ENCODE assay signal across 9 cellular contexts in genomic region chr5:149153751-149154610, GRCh38. TPM values are rescaled to one million over a fixed set of nuclear protein-coding genes. Genes with fewer than 3 reads are reported as not detected.
A peak's percentile ranks its signal among the peaks of the same experiment; 100 is the strongest.
DNase-seq lines count a peak whose midpoint lies in the region; ATAC-seq and TF ChIP-seq lines count a peak whose summit lies in the region.
"Had no signal": no experiment of that assay in that cellular context is flagged by ENCODE, and none has a peak within 500 bp of the region (broad histone marks: within the 10 kb centered on the region; RNA-seq: fewer than 3 reads in every experiment).

No MANE protein-coding gene starts in this region.

- no TSS peak for BruUV-seq in Calu3 (replicated peaks; lab: Mats Ljungman, UMichigan)

- CTCF ChIA-PET in Calu3 (lab: Charles Lee), result interaction anchor here (0.7 to 1.7 kb wide), 9 partner anchors 9 to 423 kb away, joined by 3 to 8 read pairs (median 3); partner anchors contain the start of gene ABLIM3

- TF ChIP-seq CTCF in Calu3 (IDR thresholded peaks at IDR 0.05; ENCODE audit: unreplicated experiment), result no peak

- peak overlapping the region; percentile 4 for H3K4me3 Mint-ChIP-seq in Calu3 (ENCODE audit: low read depth, unreplicated experiment)
- H3K4me3 Mint-ChIP-seq in activated naive CD8-positive, alpha-beta T cell treated with anti-CD3 and anti-CD28 coated beads for 36 hours, result no peak overlapping the region

- no peak for ATAC-seq in GM18867 (IDR thresholded peaks at IDR 0.05; ENCODE audit: unreplicated experiment)

- DNase-seq in Calu3, result peak; percentile 60
- peak; percentile 38 for DNase-seq in NCI-H2227 treated with DMSO at 0.1 percent for 48 hours (lab: John Stamatoyannopoulos, UW)
- peak; percentile 72 for DNase-seq in cerebellum (ENCODE audit: low spot score)
- DNase-seq in myocyte (ENCODE audit: low read depth), result peak; percentile 87
- DNase-seq in germinal center (ENCODE audit: low spot score), result no peak
- DNase-seq in activated naive CD8-positive, alpha-beta T cell treated with anti-CD3 and anti-CD28 coated beads for 36 hours, result no peak
- DNase-seq in Ammon's horn (ENCODE audit: low spot score), result no peak
- DNase-seq: activated naive CD4-positive, alpha-beta T cell treated with anti-CD3 and anti-CD28 coated beads, Interleukin-2, amount 50 U/mL, for 16 hours had no signal

- H3K27ac Mint-ChIP-seq in Calu3 (ENCODE audit: unreplicated experiment), result peak overlapping the region; percentile 89
- no peak overlapping the region for H3K27ac Mint-ChIP-seq in activated naive CD8-positive, alpha-beta T cell treated with anti-CD3 and anti-CD28 coated beads for 36 hours

- intact Hi-C loops in Calu3 (cut with micrococcal nuclease; ENCODE audit: unreplicated experiment), result loop anchor here (2.0 kb wide), 1 partner anchor 13 kb away; the partner anchor contains the start of gene ABLIM3

- no peaks in the 10 kb centered on the region for H3K27me3 Mint-ChIP-seq in Calu3 (ENCODE audit: unreplicated experiment)
- no peaks in the 10 kb centered on the region for H3K27me3 Mint-ChIP-seq in activated naive CD8-positive, alpha-beta T cell treated with anti-CD3 and anti-CD28 coated beads for 36 hours

- no peaks in the 10 kb centered on the region for H3K9me3 Mint-ChIP-seq in Calu3 (ENCODE audit: low read depth, unreplicated experiment)
- H3K9me3 Mint-ChIP-seq in activated naive CD8-positive, alpha-beta T cell treated with anti-CD3 and anti-CD28 coated beads for 36 hours, result no peaks in the 10 kb centered on the region

- peaks cover 3% of the 10 kb centered on the region for H3K4me1 Mint-ChIP-seq in Calu3 (ENCODE audit: low read depth, unreplicated experiment)
- H3K4me1 Mint-ChIP-seq in activated naive CD8-positive, alpha-beta T cell treated with anti-CD3 and anti-CD28 coated beads for 36 hours, result no peaks in the 10 kb centered on the region

- peaks cover 38% of the 10 kb centered on the region for H3K36me3 Mint-ChIP-seq in Calu3 (ENCODE audit: insufficient read depth, unreplicated experiment)
- no peaks in the 10 kb centered on the region for H3K36me3 Mint-ChIP-seq in activated naive CD8-positive, alpha-beta T cell treated with anti-CD3 and anti-CD28 coated beads for 36 hours

RNA-seq across cellular contexts. Expression of gene ABLIM3, which starts 12.7 kb away (rescaled TPM):
- total RNA-seq in Calu3 (2022), result 58.2 and 70.9 TPM in 2 replicates
- total RNA-seq in cerebellum, result 43.3 TPM
- 126 and 220 TPM in 2 replicates for total RNA-seq in myocyte
- 131 TPM for polyA plus RNA-seq in myocyte (2012)
- total RNA-seq in activated naive CD8-positive, alpha-beta T cell treated with anti-CD3 and anti-CD28 coated beads for 36 hours, result not detected

Comparison
In these comparisons a context has a peak if more than half of its experiments do, and no peak if none do; other contexts are left out.
1. DNase-seq: peak in Calu3 (single experiment), NCI-H2227 treated with DMSO at 0.1 percent for 48 hours (single experiment), cerebellum (single experiment) and myocyte (single experiment); none in germinal center (single experiment), activated naive CD8-positive, alpha-beta T cell treated with anti-CD3 and anti-CD28 coated beads for 36 hours (single experiment) and Ammon's horn (single experiment).
2. RNA of gene ABLIM3, which starts 12.7 kb away (total RNA-seq): 126 to 220 TPM in myocyte, 58.2 to 70.9 TPM in Calu3 and 43.3 TPM in cerebellum (single experiment); not detected in activated naive CD8-positive, alpha-beta T cell treated with anti-CD3 and anti-CD28 coated beads for 36 hours; every median in the first group is over 10 times any median in the second.